ENCODE assay signal across 30 cellular contexts in the genomic region with DNA sequence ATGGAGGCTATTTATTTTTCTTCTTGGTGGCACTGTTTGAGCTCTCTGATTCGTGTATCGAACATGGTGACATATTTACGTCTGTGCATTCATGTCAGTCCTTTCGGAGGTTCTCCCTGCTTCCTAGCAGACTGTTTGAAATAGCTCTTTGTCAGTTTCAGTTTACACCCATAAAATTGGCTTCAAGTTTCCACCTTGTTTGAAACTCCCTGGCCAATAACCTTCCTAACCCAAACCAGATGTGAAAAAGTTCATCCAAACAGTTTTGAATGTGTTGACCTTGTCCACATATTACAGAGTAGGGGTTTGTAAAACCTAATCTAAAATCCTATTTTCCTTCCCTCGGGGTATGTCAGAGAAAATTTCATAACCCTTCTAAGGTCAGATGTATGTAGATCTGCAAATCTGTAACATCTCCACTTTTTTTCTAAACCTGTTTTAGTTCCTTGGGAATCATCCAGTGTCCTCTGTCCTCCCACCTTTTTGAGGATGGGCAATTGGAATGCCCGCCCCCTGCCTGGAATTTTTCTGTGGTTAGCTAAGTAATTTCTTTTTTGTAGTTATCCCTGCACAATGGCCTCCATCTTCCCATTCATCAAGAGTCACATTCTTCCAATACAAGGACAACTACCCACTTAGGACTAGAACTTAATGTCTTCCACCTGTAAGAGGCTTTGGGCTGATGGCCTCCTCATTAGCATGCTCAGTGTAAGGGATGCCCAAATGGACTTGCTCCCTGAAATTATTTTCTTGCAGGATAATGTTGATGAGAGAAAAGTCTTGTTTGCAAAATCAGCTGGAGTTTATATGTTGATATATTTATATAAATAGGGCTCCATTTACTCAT.
DNase-seq lines count a peak whose midpoint lies in the region; ATAC-seq, FAIRE-seq and TF ChIP-seq lines count a peak whose summit lies in the region.
"Had no signal": no experiment of that assay in that cellular context is flagged by ENCODE, and none has a peak within 500 bp of the region (broad histone marks: within the 10 kb centered on the region; RNA-seq: fewer than 3 reads in every experiment).

No MANE protein-coding gene starts in this region.

- H2AFZ ChIP-seq in KMS-11 (ENCODE audit: low read depth) = no peak overlapping the region
- H2AFZ ChIP-seq in trophoblast cell (ENCODE audit: insufficient read depth, low read length, poor library complexity) = no peak overlapping the region

- H2BK120ac ChIP-seq in mesendoderm (ENCODE audit: low read depth, low read length) (no peak overlapping the region), trophoblast cell (ENCODE audit: insufficient read depth, low read length, poor library complexity) (no peak overlapping the region)

- no peak overlapping the region for H2BK12ac ChIP-seq in trophoblast cell (ENCODE audit: low read length)

- TF ChIP-seq EP300 in A549 (IDR thresholded peaks at IDR 0.05) = no peak

- H3K4me1 ChIP-seq in A549 (no peaks in the 10 kb centered on the region), KMS-11 (ENCODE audit: low read depth, poor library complexity, severe bottlenecking) (peaks cover 56% of the 10 kb centered on the region), mesendoderm (ENCODE audit: control insufficient read depth, low read depth, low read length) (no peaks in the 10 kb centered on the region), trophoblast cell (ENCODE audit: control insufficient read depth in 1 of 2, insufficient read depth in 2 of 2, low read length in 2 of 2) (no peaks in the 10 kb centered on the region)
- H3K4me1 ChIP-seq: uterus had no signal

- H3K4me3 Mint-ChIP-seq in activated CD4-positive, alpha-beta T cell treated with anti-CD3 and anti-CD28 coated beads, Interleukin-2, amount 10 ng/mL, durations not matched to agents 24 days and 14 days = no peak overlapping the region
- H3K4me3 Mint-ChIP-seq: activated CD8-positive, alpha-beta T cell treated with anti-CD3 and anti-CD28 coated beads, Interleukin-2, amount 10 ng/mL, durations not matched to agents 7 days and 5 days; brain; HFFc6; naive thymus-derived CD4-positive, alpha-beta T cell; stimulated activated memory B cell treated with anti-CD40 and anti-IgM and Interleukin-4, amounts not matched to agents 10 μg/mL and 1 μg/mL and 100 μg/mL, for 72 hours; T-cell had no signal

- no peaks in the 10 kb centered on the region for H3K4me1 Mint-ChIP-seq in activated CD4-positive, alpha-beta T cell treated with anti-CD3 and anti-CD28 coated beads, Interleukin-2, amount 10 ng/mL, durations not matched to agents 24 days and 14 days
- H3K4me1 Mint-ChIP-seq: naive thymus-derived CD4-positive, alpha-beta T cell; stimulated activated memory B cell treated with anti-CD40 and anti-IgM and Interleukin-4, amounts not matched to agents 10 μg/mL and 1 μg/mL and 100 μg/mL, for 72 hours; T-cell had no signal

- H3K9me3 ChIP-seq in A549 = no peaks in the 10 kb centered on the region
- H3K9me3 ChIP-seq in trophoblast cell (ENCODE audit: insufficient read depth, low read depth, low read length) = no peaks in the 10 kb centered on the region
- H3K9me3 ChIP-seq: esophagus muscularis mucosa, uterus had no signal

- no peaks in the 10 kb centered on the region for H3K27me3 ChIP-seq in KMS-11 (ENCODE audit: insufficient read depth, low read depth)
- H3K27me3 ChIP-seq in mesendoderm (ENCODE audit: insufficient read depth, low read length, poor library complexity) = no peaks in the 10 kb centered on the region
- no peaks in the 10 kb centered on the region for H3K27me3 ChIP-seq in trophoblast cell (ENCODE audit: insufficient read depth, low read length)
- H3K27me3 ChIP-seq: esophagus muscularis mucosa, uterus had no signal

- H3K79me1 ChIP-seq in mesendoderm (ENCODE audit: low read length) (peaks cover 1% of the 10 kb centered on the region), trophoblast cell (ENCODE audit: low read length) (no peaks in the 10 kb centered on the region)

- no peak overlapping the region for H4K91ac ChIP-seq in trophoblast cell (ENCODE audit: low read depth, low read length)

- H4K8ac ChIP-seq in mesendoderm (ENCODE audit: low read depth, low read length) = no peak overlapping the region
- no peak overlapping the region for H4K8ac ChIP-seq in trophoblast cell (ENCODE audit: low read depth, low read length)

- no peak for FAIRE-seq in A549 (lab: Jason Lieb, UNC)
- FAIRE-seq: colon had no signal

- intact Hi-C loops in activated CD4-positive, alpha-beta T cell treated with anti-CD3 and anti-CD28 coated beads, Interleukin-2, amount 10 ng/mL, durations not matched to agents 24 days and 14 days (cut with micrococcal nuclease) = no loop called here

- POLR2A ChIA-PET in A549 (lab: Yijun Ruan, JAX) = no interaction called here

- H3K9ac ChIP-seq in KMS-11 = no peak overlapping the region
- H3K9ac ChIP-seq in mesendoderm (ENCODE audit: low read length) = no peak overlapping the region
- H3K9ac ChIP-seq in trophoblast cell (ENCODE audit: low read length) = no peak overlapping the region

- H3K18ac ChIP-seq in mesendoderm (ENCODE audit: low read length) (no peak overlapping the region), trophoblast cell (ENCODE audit: low read length) (no peak overlapping the region)

- H3K56ac ChIP-seq in mesendoderm (ENCODE audit: low read length) = no peak overlapping the region

- H3K4me2 ChIP-seq in A549 = 0 out of 3 replicates have a peak overlapping the region, but pooled peaks have one; percentile 25
- H3K4me2 ChIP-seq in KMS-11 = peak overlapping the region; percentile 57; the same call in 1 of the 2 replicates
- H3K4me2 ChIP-seq in mesendoderm (ENCODE audit: low read length) = no peak overlapping the region
- no peak overlapping the region for H3K4me2 ChIP-seq in trophoblast cell (ENCODE audit: low read length)

- TF ChIP-seq CTCF in A549 (IDR thresholded peaks at IDR 0.05) = no peak
- TF ChIP-seq CTCF in KMS-11 (conservative IDR thresholded peaks at IDR 0.05; ENCODE audit: low read depth, low read length) = no peak

- no peaks in the 10 kb centered on the region for H3K9me3 Mint-ChIP-seq in activated CD4-positive, alpha-beta T cell treated with anti-CD3 and anti-CD28 coated beads, Interleukin-2, amount 10 ng/mL, durations not matched to agents 24 days and 14 days
- H3K9me3 Mint-ChIP-seq: HFFc6 had no signal

- WGBS in A549 (ENCODE audit: missing lambda C conversion rate) = 22% methylated on average over 5 of the region's 6 CpGs
- no CpG with 5 or more reads among the region's 6 CpGs for WGBS in mesendoderm (ENCODE audit: extremely low coverage, insufficient coverage, low lambda C conversion rate)
- no CpG with 5 or more reads among the region's 6 CpGs for WGBS in trophoblast cell (ENCODE audit: extremely low coverage, insufficient coverage, insufficient read length)

- H4K20me1 ChIP-seq in KMS-11 (ENCODE audit: insufficient read depth) = no peaks in the 10 kb centered on the region

- TF ChIP-seq POLR2A in A549 (IDR thresholded peaks at IDR 0.05; ENCODE audit: low read length) = no peak

- H3K4me3 ChIP-seq in A549 = no peak overlapping the region
- no peak overlapping the region for H3K4me3 ChIP-seq in KMS-11 (IDR thresholded peaks at IDR 0.05; ENCODE audit: insufficient read depth, low read depth, low read length)
- H3K4me3 ChIP-seq in mesendoderm (ENCODE audit: low read length) = no peak overlapping the region
- no peak overlapping the region for H3K4me3 ChIP-seq in trophoblast cell (ENCODE audit: low read depth, low read length)
- H3K4me3 ChIP-seq: uterus had no signal

- DNase-seq in A549 (ENCODE audit: low read depth in 1 of 2, low spot score in 1 of 2) (no peak), fibroblast of gingiva (ENCODE audit: low read depth) (peak; percentile 28), mesendoderm (peak; percentile 25), CD1c-positive myeloid dendritic cell (ENCODE audit: extremely low spot score) (no peak), trophoblast cell (no peak)
- DNase-seq in activated naive CD4-positive, alpha-beta T cell treated with anti-CD3 and anti-CD28 coated beads, Interleukin-2, amount 50 U/mL, for 16 hours = no peak
- DNase-seq in activated CD4-positive, alpha-beta T cell treated with anti-CD3 and anti-CD28 coated beads, Interleukin-2, amount 10 ng/mL, durations not matched to agents 24 days and 14 days = no peak
- DNase-seq: activated CD8-positive, alpha-beta T cell treated with anti-CD3 and anti-CD28 coated beads, Interleukin-2, amount 10 ng/mL, durations not matched to agents 7 days and 5 days; activated effector memory CD4-positive, alpha-beta T cell treated with anti-CD3 and anti-CD28 coated beads, Interleukin-2, amount 50 U/mL, for 16 hours; COR-L47; DMS79 treated with DMSO at 0.1 percent for 48 hours; effector CD8-positive, alpha-beta T cell; head of caudate nucleus; HFFc6; left colon; naive thymus-derived CD4-positive, alpha-beta T cell; NCI-H1417; NCI-H2107; NK-92 treated with Interleukin-12 subunit alpha and Interleukin-12 subunit beta, amount 100 ng/mL, for 24 hours; SHP77 treated with DMSO at 0.1 percent for 48 hours; stimulated activated CD4-positive, alpha-beta T cell treated with anti-CD3 and anti-CD28 coated beads, Interleukin-4, amount 100 ng/mL, for 1 hour; T-cell; uterus had no signal

- no peak for ATAC-seq in A549
- ATAC-seq: activated CD4-positive, CD25-positive, alpha-beta regulatory T cell treated with anti-CD3 and anti-CD28 coated beads, Interleukin-2, amount 50 U/mL, for 24 hours; activated CD8-positive, alpha-beta T cell treated with anti-CD3 and anti-CD28 coated beads, Interleukin-2, amount 10 ng/mL, durations not matched to agents 7 days and 5 days; left colon; naive thymus-derived CD4-positive, alpha-beta T cell; Panc1; stimulated activated memory B cell treated with anti-CD40 and anti-IgM and Interleukin-4, amounts not matched to agents 10 μg/mL and 1 μg/mL and 100 μg/mL, for 72 hours; T-cell had no signal

- CTCF ChIA-PET in A549 (lab: Yijun Ruan, JAX) = no interaction called here

- H3K27me3 Mint-ChIP-seq in activated CD4-positive, alpha-beta T cell treated with anti-CD3 and anti-CD28 coated beads, Interleukin-2, amount 10 ng/mL, durations not matched to agents 24 days and 14 days = no peaks in the 10 kb centered on the region
- H3K27me3 Mint-ChIP-seq: stimulated activated memory B cell treated with anti-CD40 and anti-IgM and Interleukin-4, amounts not matched to agents 10 μg/mL and 1 μg/mL and 100 μg/mL, for 72 hours had no signal

- H4K12ac ChIP-seq in trophoblast cell (ENCODE audit: low read depth, low read length) = no peak overlapping the region

- no peaks in the 10 kb centered on the region for H3K36me3 ChIP-seq in KMS-11 (ENCODE audit: insufficient read depth)
- H3K36me3 ChIP-seq in mesendoderm (ENCODE audit: control insufficient read depth, insufficient read depth, low read length) = no peaks in the 10 kb centered on the region
- no peaks in the 10 kb centered on the region for H3K36me3 ChIP-seq in trophoblast cell (ENCODE audit: control insufficient read depth in 1 of 2, insufficient read depth in 2 of 2, low read length in 2 of 2)
- H3K36me3 ChIP-seq: esophagus muscularis mucosa, uterus had no signal

- H4K5ac ChIP-seq in mesendoderm (ENCODE audit: low read length) = no peak overlapping the region

- H2BK5ac ChIP-seq in mesendoderm (ENCODE audit: low read length) = no peak overlapping the region
- H2BK5ac ChIP-seq in trophoblast cell (ENCODE audit: low read depth, low read length, poor library complexity) = no peak overlapping the region

- H3K23ac ChIP-seq in mesendoderm (ENCODE audit: low read length) = no peak overlapping the region
- H3K23ac ChIP-seq in trophoblast cell (ENCODE audit: low read length) = no peak overlapping the region

- TF ChIP-seq RAD21 in A549 (conservative IDR thresholded peaks at IDR 0.05 in 1 of 2, IDR thresholded peaks at IDR 0.05 in 1 of 2) = no peak

- H2AK5ac ChIP-seq in mesendoderm (ENCODE audit: low read length) (no peak overlapping the region), trophoblast cell (ENCODE audit: low read length) (no peak overlapping the region)

- no peak overlapping the region for H3K27ac Mint-ChIP-seq in activated CD4-positive, alpha-beta T cell treated with anti-CD3 and anti-CD28 coated beads, Interleukin-2, amount 10 ng/mL, durations not matched to agents 24 days and 14 days
- H3K27ac Mint-ChIP-seq: activated CD8-positive, alpha-beta T cell treated with anti-CD3 and anti-CD28 coated beads, Interleukin-2, amount 10 ng/mL, durations not matched to agents 7 days and 5 days; brain; HFFc6; naive thymus-derived CD4-positive, alpha-beta T cell; stimulated activated memory B cell treated with anti-CD40 and anti-IgM and Interleukin-4, amounts not matched to agents 10 μg/mL and 1 μg/mL and 100 μg/mL, for 72 hours; T-cell had no signal

- no peaks in the 10 kb centered on the region for H3K36me3 Mint-ChIP-seq in activated CD4-positive, alpha-beta T cell treated with anti-CD3 and anti-CD28 coated beads, Interleukin-2, amount 10 ng/mL, durations not matched to agents 24 days and 14 days (ENCODE audit: low read depth)
- H3K36me3 Mint-ChIP-seq: brain; naive thymus-derived CD4-positive, alpha-beta T cell; stimulated activated memory B cell treated with anti-CD40 and anti-IgM and Interleukin-4, amounts not matched to agents 10 μg/mL and 1 μg/mL and 100 μg/mL, for 72 hours; T-cell had no signal

- H3K4ac ChIP-seq in mesendoderm (ENCODE audit: low read depth, low read length) (no peak overlapping the region), trophoblast cell (ENCODE audit: low read depth, low read length) (no peak overlapping the region)

- H3K27ac ChIP-seq in A549 (no peak overlapping the region), KMS-11 (no peak overlapping the region), mesendoderm (ENCODE audit: low read depth, low read length) (no peak overlapping the region), trophoblast cell (ENCODE audit: low read depth, low read length) (no peak overlapping the region)
- H3K27ac ChIP-seq: esophagus muscularis mucosa, uterus had no signal

- H2BK15ac ChIP-seq in mesendoderm (replicated peaks; ENCODE audit: low read depth) = no peak overlapping the region

- H3K79me2 ChIP-seq in KMS-11 (ENCODE audit: insufficient read depth, low read depth) = no peaks in the 10 kb centered on the region
- no peaks in the 10 kb centered on the region for H3K79me2 ChIP-seq in mesendoderm (ENCODE audit: control insufficient read depth, insufficient read depth, low read length)
- H3K79me2 ChIP-seq in trophoblast cell (ENCODE audit: control insufficient read depth, insufficient read depth, low read length, poor library complexity) = no peaks in the 10 kb centered on the region

- no peak overlapping the region for H3K14ac ChIP-seq in trophoblast cell (ENCODE audit: low read length)

Comparison
In these comparisons a context has a peak if more than half of its experiments do, and no peak if none do; other contexts are left out.
1. DNase-seq: peak in fibroblast of gingiva (single experiment) and mesendoderm (single experiment); none in A549 (0 of 2), activated naive CD4-positive, alpha-beta T cell treated with anti-CD3 and anti-CD28 coated beads, Interleukin-2, amount 50 U/mL, for 16 hours (single experiment), CD1c-positive myeloid dendritic cell (single experiment), trophoblast cell (0 of 2) and activated CD4-positive, alpha-beta T cell treated with anti-CD3 and anti-CD28 coated beads, Interleukin-2, amount 10 ng/mL, durations not matched to agents 24 days and 14 days (single experiment).
2. H3K4me2 ChIP-seq: peak in A549 (single experiment) and KMS-11 (single experiment); none in mesendoderm (single experiment) and trophoblast cell (single experiment).